In the genomic region with DNA sequence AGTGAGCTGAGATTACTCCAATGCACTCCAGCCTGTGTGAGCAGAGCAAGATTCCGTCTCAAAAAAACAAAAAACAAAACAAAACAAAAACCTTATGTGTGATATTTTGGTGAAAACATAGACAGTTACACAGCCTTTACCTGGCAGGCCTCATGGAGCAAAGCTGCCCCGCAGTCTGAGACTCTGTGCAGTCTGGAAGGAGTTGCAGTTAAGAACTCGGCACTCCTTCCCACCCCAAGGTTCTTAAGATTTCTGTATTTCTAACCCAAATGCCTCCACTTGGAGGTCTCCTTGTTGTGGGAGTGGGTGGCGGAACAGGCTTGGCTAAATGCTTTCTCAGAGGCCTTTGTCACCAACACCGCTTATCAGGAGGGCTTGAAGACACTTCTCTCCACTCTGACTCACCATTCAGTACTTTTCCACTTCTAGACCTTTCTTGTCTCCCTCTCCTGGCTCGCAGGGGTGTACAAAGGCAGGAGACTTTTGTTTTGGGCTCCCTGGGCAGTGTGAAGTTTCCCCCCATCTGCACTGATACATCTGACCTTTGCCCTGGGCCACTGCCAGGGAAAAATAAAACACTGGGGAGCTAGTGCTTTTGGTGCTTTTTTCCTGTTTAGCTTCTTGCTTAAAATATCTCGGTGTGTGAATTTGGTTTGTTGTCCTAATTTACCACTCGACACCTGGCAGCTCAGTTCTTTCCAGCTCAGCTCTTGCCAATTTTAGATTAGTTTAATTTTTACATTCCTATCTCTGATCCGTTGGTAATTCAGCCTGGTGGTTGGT, we compare ENCODE assay signal across 17 cellular contexts. TPM values are rescaled to one million over a fixed set of nuclear protein-coding genes. Genes with fewer than 3 reads are reported as not detected.
DNase-seq lines count a peak whose midpoint lies in the region; ATAC-seq, FAIRE-seq and TF ChIP-seq lines count a peak whose summit lies in the region.
"Had no signal": no experiment of that assay in that cellular context is flagged by ENCODE, and none has a peak within 500 bp of the region (broad histone marks: within the 10 kb centered on the region; RNA-seq: fewer than 3 reads in every experiment).

No MANE protein-coding gene starts in this region.

- no peaks in the 10 kb centered on the region for H3K9me3 Mint-ChIP-seq in activated T-helper 1 cell treated with anti-CD3 and anti-CD28 coated beads, Interleukin-12 subunit alpha, Interleukin-12 subunit beta, Interleukin-2, Interleukin-4 antibody, amounts not matched to agents 30 ng/mL and 10 ng/mL and 1 ng/mL, durations not matched to agents 14 hours and 24 hours and 36 hours
- H3K9me3 Mint-ChIP-seq: activated CD8-positive, alpha-beta T cell treated with anti-CD3 and anti-CD28 coated beads for 36 hours; activated naive CD8-positive, alpha-beta T cell treated with anti-CD3 and anti-CD28 coated beads, Interleukin-2, amount 50 U/mL, for 24 hours had no signal

- H3K36me3 Mint-ChIP-seq in activated T-helper 1 cell treated with anti-CD3 and anti-CD28 coated beads, Interleukin-12 subunit alpha, Interleukin-12 subunit beta, Interleukin-2, Interleukin-4 antibody, amounts not matched to agents 30 ng/mL and 10 ng/mL and 1 ng/mL, durations not matched to agents 14 hours and 24 hours and 36 hours (ENCODE audit: low read depth), result no peaks in the 10 kb centered on the region

- H3K4me3 ChIP-seq in cardiac muscle cell (no peak overlapping the region), ovary (no peak overlapping the region), MG63 (no peak overlapping the region)
- H3K4me3 ChIP-seq: esophagus squamous epithelium, lung, skin epidermis had no signal

- H3K27me3 Mint-ChIP-seq in activated T-helper 1 cell treated with anti-CD3 and anti-CD28 coated beads, Interleukin-12 subunit alpha, Interleukin-12 subunit beta, Interleukin-2, Interleukin-4 antibody, amounts not matched to agents 30 ng/mL and 10 ng/mL and 1 ng/mL, durations not matched to agents 14 hours and 24 hours and 36 hours (ENCODE audit: insufficient read depth), result no peaks in the 10 kb centered on the region
- H3K27me3 Mint-ChIP-seq: activated CD8-positive, alpha-beta T cell treated with anti-CD3 and anti-CD28 coated beads for 36 hours; activated naive CD8-positive, alpha-beta T cell treated with anti-CD3 and anti-CD28 coated beads, Interleukin-2, amount 50 U/mL, for 24 hours had no signal

- TF ChIP-seq CTCF in cardiac muscle cell (IDR thresholded peaks at IDR 0.05; ENCODE audit: low read depth, low read length) (no peak), ovary (IDR thresholded peaks at IDR 0.05) (no peak)

- intact Hi-C loops in ovary (cut with DNase I), result no loop called here
- intact Hi-C loops in activated T-helper 1 cell treated with anti-CD3 and anti-CD28 coated beads, Interleukin-12 subunit alpha, Interleukin-12 subunit beta, Interleukin-2, Interleukin-4 antibody, amounts not matched to agents 30 ng/mL and 10 ng/mL and 1 ng/mL, durations not matched to agents 14 hours and 24 hours and 36 hours (cut with micrococcal nuclease), result no loop called here

- FAIRE-seq in H54 (lab: Jason Lieb, UNC), result peak; percentile 43
- FAIRE-seq: GM12892 had no signal

- H3K27ac ChIP-seq in cardiac muscle cell (peak overlapping the region; percentile 94), ovary (no peak overlapping the region)
- H3K27ac ChIP-seq: esophagus squamous epithelium, skin epidermis had no signal

- H3K4me1 ChIP-seq in cardiac muscle cell (ENCODE audit: low read depth) (peaks cover 20% of the 10 kb centered on the region), ovary (ENCODE audit: insufficient read depth) (peaks cover 4% of the 10 kb centered on the region)
- H3K4me1 ChIP-seq: esophagus squamous epithelium had no signal

- no peaks in the 10 kb centered on the region for H3K9me3 ChIP-seq in cardiac muscle cell (ENCODE audit: low read depth)
- H3K9me3 ChIP-seq in ovary, result no peaks in the 10 kb centered on the region
- no peaks in the 10 kb centered on the region for H3K9me3 ChIP-seq in MG63
- H3K9me3 ChIP-seq: esophagus squamous epithelium had no signal

- TF ChIP-seq EP300 in ovary (IDR thresholded peaks at IDR 0.05), result no peak

- DNase-seq in H54 (ENCODE audit: insufficient read length, low spot score) (no peak), RPMI8226 (peak; percentile 73), cardiac muscle cell (ENCODE audit: low read depth in 1 of 2, low spot score in 1 of 2) (peak; percentile 29 to 60), ovary (peak; percentile 18 to 57 (median 29)), MG63 (no peak)
- no peak for DNase-seq in activated T-helper 1 cell treated with anti-CD3 and anti-CD28 coated beads, Interleukin-12 subunit alpha, Interleukin-12 subunit beta, Interleukin-2, Interleukin-4 antibody, amounts not matched to agents 30 ng/mL and 10 ng/mL and 1 ng/mL, durations not matched to agents 14 hours and 24 hours and 36 hours (ENCODE audit: low spot score)
- no peak for DNase-seq in NK-92 treated with Interleukin-12 subunit alpha and Interleukin-12 subunit beta, amount 100 ng/mL, for 24 hours (lab: John Stamatoyannopoulos, UW)
- DNase-seq: activated CD8-positive, alpha-beta T cell treated with anti-CD3 and anti-CD28 coated beads for 36 hours; activated naive CD8-positive, alpha-beta T cell treated with anti-CD3 and anti-CD28 coated beads, Interleukin-2, amount 50 U/mL, for 24 hours; esophagus squamous epithelium; Karpas-422; NCI-H510A; SW 1271 had no signal

- WGBS in ovary, 3 donors, result 30 to 52% (median 33%) methylated on average over 9 of the region's 9 CpGs

- H3K4me3 Mint-ChIP-seq in activated T-helper 1 cell treated with anti-CD3 and anti-CD28 coated beads, Interleukin-12 subunit alpha, Interleukin-12 subunit beta, Interleukin-2, Interleukin-4 antibody, amounts not matched to agents 30 ng/mL and 10 ng/mL and 1 ng/mL, durations not matched to agents 14 hours and 24 hours and 36 hours, result no peak overlapping the region
- H3K4me3 Mint-ChIP-seq: activated CD8-positive, alpha-beta T cell treated with anti-CD3 and anti-CD28 coated beads for 36 hours; activated naive CD8-positive, alpha-beta T cell treated with anti-CD3 and anti-CD28 coated beads, Interleukin-2, amount 50 U/mL, for 24 hours had no signal

- H3K4me1 Mint-ChIP-seq in activated T-helper 1 cell treated with anti-CD3 and anti-CD28 coated beads, Interleukin-12 subunit alpha, Interleukin-12 subunit beta, Interleukin-2, Interleukin-4 antibody, amounts not matched to agents 30 ng/mL and 10 ng/mL and 1 ng/mL, durations not matched to agents 14 hours and 24 hours and 36 hours (ENCODE audit: low read depth), result no peaks in the 10 kb centered on the region
- H3K4me1 Mint-ChIP-seq: activated naive CD8-positive, alpha-beta T cell treated with anti-CD3 and anti-CD28 coated beads, Interleukin-2, amount 50 U/mL, for 24 hours had no signal

- H3K27ac Mint-ChIP-seq in activated T-helper 1 cell treated with anti-CD3 and anti-CD28 coated beads, Interleukin-12 subunit alpha, Interleukin-12 subunit beta, Interleukin-2, Interleukin-4 antibody, amounts not matched to agents 30 ng/mL and 10 ng/mL and 1 ng/mL, durations not matched to agents 14 hours and 24 hours and 36 hours, result no peak overlapping the region
- H3K27ac Mint-ChIP-seq: activated CD8-positive, alpha-beta T cell treated with anti-CD3 and anti-CD28 coated beads for 36 hours; activated naive CD8-positive, alpha-beta T cell treated with anti-CD3 and anti-CD28 coated beads, Interleukin-2, amount 50 U/mL, for 24 hours had no signal

- no peak for TF ChIP-seq POLR2A in H54 (IDR thresholded peaks at IDR 0.05; ENCODE audit: low read depth, low read length)
- TF ChIP-seq POLR2A in ovary (IDR thresholded peaks at IDR 0.05), result no peak

- H3K36me3 ChIP-seq in cardiac muscle cell, result no peaks in the 10 kb centered on the region
- H3K36me3 ChIP-seq in ovary, result no peaks in the 10 kb centered on the region
- H3K36me3 ChIP-seq in MG63, result no peaks in the 10 kb centered on the region
- H3K36me3 ChIP-seq: esophagus squamous epithelium had no signal

- no peaks in the 10 kb centered on the region for H3K27me3 ChIP-seq in cardiac muscle cell
- H3K27me3 ChIP-seq in ovary, result no peaks in the 10 kb centered on the region
- H3K27me3 ChIP-seq in MG63, result no peaks in the 10 kb centered on the region
- H3K27me3 ChIP-seq: esophagus squamous epithelium had no signal

- ATAC-seq in GM21526 (IDR thresholded peaks at IDR 0.05; ENCODE audit: low FRiP score, unreplicated experiment), result no peak
- ATAC-seq: activated CD8-positive, alpha-beta T cell treated with anti-CD3 and anti-CD28 coated beads for 36 hours; activated naive CD8-positive, alpha-beta T cell treated with anti-CD3 and anti-CD28 coated beads, Interleukin-2, amount 50 U/mL, for 24 hours had no signal

RNA-seq across cellular contexts. Expression of gene MAGI2, which starts 51.3 kb away (rescaled TPM):
- total RNA-seq in cardiac muscle cell (16.8 and 24.7 TPM in 2 replicates), ovary (10 to 100 TPM; 16.6 to 20.4 (median 19.1) TPM)
- polyA plus RNA-seq in cardiac muscle cell (15.3 and 16.8 TPM in 2 replicates), ovary (10 to 100 TPM in 1 of 2 donors, 1 to 10 TPM in 1; 7.1 to 12.5 TPM)
- total RNA-seq in activated T-helper 1 cell treated with anti-CD3 and anti-CD28 coated beads, Interleukin-12 subunit alpha, Interleukin-12 subunit beta, Interleukin-2, Interleukin-4 antibody, amounts not matched to agents 30 ng/mL and 10 ng/mL and 1 ng/mL, durations not matched to agents 14 hours and 24 hours and 36 hours, result 0.10 and 0.17 TPM in 2 replicates
- total RNA-seq in MG63 (2014; rRNA removed; shearing (Covaris generic); ENCODE audit: low replicate concordance), result 0.49 and 0.56 TPM in 2 replicates

Comparison
In these comparisons a context has a peak if more than half of its experiments do, and no peak if none do; other contexts are left out.
1. DNase-seq: peak in RPMI8226 (single experiment), cardiac muscle cell (2 of 2) and ovary (5 of 5); none in H54 (single experiment), activated T-helper 1 cell treated with anti-CD3 and anti-CD28 coated beads, Interleukin-12 subunit alpha, Interleukin-12 subunit beta, Interleukin-2, Interleukin-4 antibody, amounts not matched to agents 30 ng/mL and 10 ng/mL and 1 ng/mL, durations not matched to agents 14 hours and 24 hours and 36 hours (single experiment), MG63 (single experiment) and NK-92 treated with Interleukin-12 subunit alpha and Interleukin-12 subunit beta, amount 100 ng/mL, for 24 hours (single experiment).
2. RNA of gene MAGI2, which starts 51.3 kb away (total RNA-seq): 16.8 to 24.7 TPM in cardiac muscle cell and 16.6 to 20.4 TPM in ovary; 0.49 to 0.56 TPM in MG63 and 0.10 to 0.17 TPM in activated T-helper 1 cell treated with anti-CD3 and anti-CD28 coated beads, Interleukin-12 subunit alpha, Interleukin-12 subunit beta, Interleukin-2, Interleukin-4 antibody, amounts not matched to agents 30 ng/mL and 10 ng/mL and 1 ng/mL, durations not matched to agents 14 hours and 24 hours and 36 hours; every median in the first group is over 10 times any median in the second.